ENCODE assay signal across 15 cellular contexts in genomic region chr10:71502221-71502620, GRCh38.
A peak's percentile ranks its signal among the peaks of the same experiment; 100 is the strongest.
DNase-seq lines count a peak whose midpoint lies in the region; ATAC-seq, FAIRE-seq and TF ChIP-seq lines count a peak whose summit lies in the region.
"Had no signal": no experiment of that assay in that cellular context is flagged by ENCODE, and none has a peak within 500 bp of the region (broad histone marks: within the 10 kb centered on the region; RNA-seq: fewer than 3 reads in every experiment).

No MANE protein-coding gene starts in this region.

- H3K27ac ChIP-seq in HEK293 (ENCODE audit: extremely low read depth, low read depth, low read length) (no peak overlapping the region), K562 (ENCODE audit: extremely low read depth, low read depth, low read length) (no peak overlapping the region), neural cell (ENCODE audit: low read length) (no peak overlapping the region), caudate nucleus (ENCODE audit: low read depth, low read length) (no peak overlapping the region)
- H3K27ac ChIP-seq: BLaER1 had no signal

- H3K79me2 ChIP-seq in K562 (ENCODE audit: control insufficient read depth, insufficient read depth, low read length): no peaks in the 10 kb centered on the region
- no peaks in the 10 kb centered on the region for H3K79me2 ChIP-seq in neural cell (replicated peaks; ENCODE audit: insufficient read depth, low read length)

- no peak overlapping the region for H3K4me3 ChIP-seq in HEK293 (ENCODE audit: low read depth, low read length)
- H3K4me3 ChIP-seq in K562: no peak overlapping the region
- no peak overlapping the region for H3K4me3 ChIP-seq in neural cell (ENCODE audit: low read length)
- H3K4me3 ChIP-seq in MG63: no peak overlapping the region
- H3K4me3 ChIP-seq: BLaER1, HAP-1 had no signal

- in situ Hi-C loops in K562 (cut with MboI): no loop called here

- H3K4me2 ChIP-seq in K562 (ENCODE audit: insufficient read depth, low read length) (no peak overlapping the region), neural cell (ENCODE audit: low read length) (no peak overlapping the region)
- H3K4me2 ChIP-seq: BLaER1 had no signal

- H4K20me1 ChIP-seq in K562 (replicated peaks; ENCODE audit: control insufficient read depth, insufficient read depth, low read length): peaks cover 3% of the 10 kb centered on the region; the same call in 1 of the 2 replicates
- H4K20me1 ChIP-seq in neural cell (ENCODE audit: insufficient read depth): no peaks in the 10 kb centered on the region
- H4K20me1 ChIP-seq: BLaER1 had no signal

- intact Hi-C loops in K562 (cut with micrococcal nuclease) (no loop called here), posterior vena cava (cut with DNase I) (no loop called here)

- peaks cover 3% of the 10 kb centered on the region for H3F3A ChIP-seq in neural cell (ENCODE audit: insufficient read depth, low read length, poor library complexity, severe bottlenecking)

- H2AFZ ChIP-seq in K562 (ENCODE audit: low read depth, low read length) (no peak overlapping the region), neural cell (ENCODE audit: low read depth, low read length) (no peak overlapping the region)

- no peak for TF ChIP-seq RAD21 in K562 (CRISPR knock-in tag; conservative IDR thresholded peaks at IDR 0.05 in 1 of 2, IDR thresholded peaks at IDR 0.05 in 1 of 2)
- TF ChIP-seq RAD21 in neural cell (conservative IDR thresholded peaks at IDR 0.05): no peak

- TF ChIP-seq EP300 in K562 (IDR thresholded peaks at IDR 0.05; ENCODE audit: low read length) (no peak), neural cell (conservative IDR thresholded peaks at IDR 0.05; ENCODE audit: poor library complexity, severe bottlenecking) (no peak)

- no peaks in the 10 kb centered on the region for H3K9me1 ChIP-seq in K562 (ENCODE audit: control insufficient read depth, insufficient read depth, low read length)

- POLR2A ChIA-PET in HEK293 (lab: Yijun Ruan, JAX): no interaction called here
- POLR2A ChIA-PET in K562 (lab: Yijun Ruan, JAX): interaction anchor here (0.7 to 0.9 kb wide), 3 partner anchors 14 to 49 kb away, joined by 3 to 4 read pairs (median 3); no protein-coding TSS in a partner anchor

- H3K27me3 ChIP-seq in K562 (ENCODE audit: control insufficient read depth in 2 of 2, insufficient read depth in 2 of 2, low read length in 2 of 2) (peaks cover 55 to 78% of the 10 kb centered on the region in 2 experiments), neural cell (ENCODE audit: insufficient read depth, low read depth, low read length) (no peaks in the 10 kb centered on the region), MG63 (no peaks in the 10 kb centered on the region)
- H3K27me3 ChIP-seq: BLaER1 had no signal

- H3K9ac ChIP-seq in K562 (ENCODE audit: insufficient read depth in 1 of 2, low read depth in 2 of 2, low read length in 2 of 2) (no peak overlapping the region), neural cell (ENCODE audit: low read length) (peak overlapping the region; percentile 16)
- H3K9ac ChIP-seq: BLaER1 had no signal

- H3K9me3 ChIP-seq in HEK293 (ENCODE audit: control insufficient read depth, insufficient read depth, low read depth, low read length) (no peaks in the 10 kb centered on the region), K562 (replicated peaks; ENCODE audit: control insufficient read depth, insufficient read depth, low read depth, low read length) (no peaks in the 10 kb centered on the region), neural cell (ENCODE audit: low read length) (no peaks in the 10 kb centered on the region), MG63 (no peaks in the 10 kb centered on the region)
- H3K9me3 ChIP-seq: BLaER1, HAP-1 had no signal

- no TSS peak for BruUV-seq in K562 (replicated peaks; lab: Mats Ljungman, UMichigan)

- TF ChIP-seq CTCF in HEK293 (tag by site-specific recombination; IDR thresholded peaks at IDR 0.05) (no peak), K562 (IDR thresholded peaks at IDR 0.05 in 2 of 3, conservative IDR thresholded peaks at IDR 0.05 in 1 of 3; ENCODE audit: insufficient read depth in 2 of 3, low read depth in 1 of 3, low read length in 3 of 3) (no peak), neural cell (IDR thresholded peaks at IDR 0.05; ENCODE audit: poor library complexity, severe bottlenecking) (no peak)

- no peaks in the 10 kb centered on the region for H3K36me3 ChIP-seq in HEK293 (ENCODE audit: control insufficient read depth in 2 of 2, insufficient read depth in 1 of 2, low read length in 2 of 2)
- H3K36me3 ChIP-seq in K562 (ENCODE audit: control insufficient read depth, insufficient read depth, low read length): no peaks in the 10 kb centered on the region
- no peaks in the 10 kb centered on the region for H3K36me3 ChIP-seq in neural cell (ENCODE audit: insufficient read depth, low read length)
- H3K36me3 ChIP-seq in MG63: no peaks in the 10 kb centered on the region
- H3K36me3 ChIP-seq: BLaER1, HAP-1 had no signal

- TF ChIP-seq POLR2A in K562 (conservative IDR thresholded peaks at IDR 0.05): no peak

- ATAC-seq in K562: no peak

- DNase-seq in K562 (ENCODE audit: extremely low read depth in 1 of 4, low spot score in 3 of 4): no peak
- DNase-seq in posterior vena cava (ENCODE audit: low spot score): peak; percentile 48
- no peak for DNase-seq in caudate nucleus (lab: John Stamatoyannopoulos, UW)
- no peak for DNase-seq in COLO829 (ENCODE audit: low spot score)
- no peak for DNase-seq in MG63
- DNase-seq: 8988T; Calu3; CD4-positive, alpha-beta memory T cell; DMS79 treated with DMSO at 0.1 percent for 48 hours; GF-D8 had no signal

- H3K9me2 ChIP-seq in neural cell (ENCODE audit: insufficient read depth, low read length): no peaks in the 10 kb centered on the region

- CTCF ChIA-PET in HEK293 (lab: Yijun Ruan, JAX): interaction anchor here (0.6 to 0.8 kb wide), 2 partner anchors 68 to 99 kb away, joined by 3 read pairs; no protein-coding TSS in a partner anchor
- CTCF ChIA-PET in K562 (lab: Yijun Ruan, JAX; ENCODE audit: low intra/inter-chr PET ratio): no interaction called here

- 0% methylated on average over 2 of the region's 2 CpGs for WGBS in K562 (ENCODE audit: insufficient coverage, low coverage, missing lambda C conversion rate)

- H3K4me1 ChIP-seq in HEK293 (ENCODE audit: control insufficient read depth, insufficient read depth, low read length) (0 out of 2 replicates have a peak, but pooled peaks cover 2% of the 10 kb centered on the region), K562 (replicated peaks in 1 of 2; ENCODE audit: control insufficient read depth in 2 of 2, insufficient read depth in 2 of 2, low read length in 2 of 2) (no peaks in the 10 kb centered on the region; a peak in 1 of 5 replicates)

- FAIRE-seq in K562 (lab: Jason Lieb, UNC): no peak
- FAIRE-seq: H1 had no signal

TF ChIP-seq in HEK293, 187 proteins besides CTCF, POLR2A, EP300 and RAD21 (continues in another document):
- peak; percentile 97 for TF ChIP-seq ZBTB17 (tag by site-specific recombination; IDR thresholded peaks at IDR 0.05)

TF ChIP-seq in neural cell, 6 proteins besides CTCF, POLR2A, EP300 and RAD21:
- TF ChIP-seq TAF1 (IDR thresholded peaks at IDR 0.05; ENCODE audit: low read depth) (no peak), EZH2 (IDR thresholded peaks at IDR 0.05; ENCODE audit: borderline replicate concordance, insufficient read depth, low read length, poor library complexity, severe bottlenecking) (no peak), MXI1 (conservative IDR thresholded peaks at IDR 0.05; ENCODE audit: poor library complexity, severe bottlenecking) (no peak), POLR2AphosphoS5 (IDR thresholded peaks at IDR 0.05) (no peak), SMC3 (conservative IDR thresholded peaks at IDR 0.05; ENCODE audit: poor library complexity) (no peak), REST (IDR thresholded peaks at IDR 0.05; ENCODE audit: borderline replicate concordance) (no peak)

Comparison
In these comparisons a context has a peak if more than half of its experiments do, and no peak if none do; other contexts are left out.
1. Of the 44 proteins assayed by ChIP-seq in both K562 and HEK293: peak only in K562: none; only in HEK293: none; in both: ZBTB17; in neither: 43.